Comparison of ENCODE assay signal across 25 cellular contexts in genomic region chr1:151039527-151039926, GRCh38. TPM values are rescaled to one million over a fixed set of nuclear protein-coding genes. Genes with fewer than 3 reads are reported as not detected.
DNase-seq lines count a peak whose midpoint lies in the region; ATAC-seq and TF ChIP-seq lines count a peak whose summit lies in the region.
"Had no signal": no experiment of that assay in that cellular context is flagged by ENCODE, and none has a peak within 500 bp of the region (broad histone marks: within the 10 kb centered on the region; RNA-seq: fewer than 3 reads in every experiment).

No MANE protein-coding gene starts in this region.

- H3K27me3 Mint-ChIP-seq in T-helper 17 cell, result no peaks in the 10 kb centered on the region
- no peaks in the 10 kb centered on the region for H3K27me3 Mint-ChIP-seq in endothelial cell (ENCODE audit: unreplicated experiment)
- H3K27me3 Mint-ChIP-seq in type B pancreatic cell, result no peaks in the 10 kb centered on the region
- no peaks in the 10 kb centered on the region for H3K27me3 Mint-ChIP-seq in T-cell
- H3K27me3 Mint-ChIP-seq: CD4-positive, alpha-beta T cell; CD8-positive, alpha-beta memory T cell had no signal

- H3K27ac ChIP-seq in cardiac muscle cell (peak overlapping the region; percentile 84), left ventricle myocardium inferior (replicated peaks) (no peak overlapping the region)
- H3K27ac ChIP-seq: A549; BLaER1 treated with 17β-estradiol and CSF1 and Interleukin-3, amounts not matched to agents 10 nM and 100 nM had no signal

- ATAC-seq in T-helper 17 cell (no peak), T-cell (replicated peaks in 1 of 4) (no peak)
- ATAC-seq: A549, GM12878, HCT116 had no signal

- H3K36me3 Mint-ChIP-seq in T-helper 17 cell (ENCODE audit: low read depth), result peaks cover 3% of the 10 kb centered on the region
- peaks cover 9% of the 10 kb centered on the region for H3K36me3 Mint-ChIP-seq in endothelial cell (ENCODE audit: low read depth, unreplicated experiment)
- H3K36me3 Mint-ChIP-seq in type B pancreatic cell, result peaks cover 26% of the 10 kb centered on the region
- peaks cover 20% of the 10 kb centered on the region for H3K36me3 Mint-ChIP-seq in T-cell

- H3K27ac Mint-ChIP-seq in T-helper 17 cell, result peak overlapping the region; percentile 32
- H3K27ac Mint-ChIP-seq in endothelial cell (ENCODE audit: unreplicated experiment), result no peak overlapping the region
- H3K27ac Mint-ChIP-seq in type B pancreatic cell, result no peak overlapping the region
- no peak overlapping the region for H3K27ac Mint-ChIP-seq in T-cell
- H3K27ac Mint-ChIP-seq: CD14-positive monocyte; CD4-positive, alpha-beta T cell had no signal

- H3K4me1 ChIP-seq in cardiac muscle cell (ENCODE audit: low read depth), result peaks cover 12% of the 10 kb centered on the region
- peaks cover 24% of the 10 kb centered on the region for H3K4me1 ChIP-seq in left ventricle myocardium inferior
- H3K4me1 ChIP-seq: A549; BE2C; BLaER1 treated with 17β-estradiol and CSF1 and Interleukin-3, amounts not matched to agents 10 nM and 100 nM had no signal

- H3K27me3 ChIP-seq in cardiac muscle cell (no peaks in the 10 kb centered on the region), left ventricle myocardium inferior (ENCODE audit: low read depth) (no peaks in the 10 kb centered on the region)
- H3K27me3 ChIP-seq: BE2C; BLaER1 treated with 17β-estradiol and CSF1 and Interleukin-3, amounts not matched to agents 10 nM and 100 nM had no signal

- peaks cover 36% of the 10 kb centered on the region for H3K4me1 Mint-ChIP-seq in T-helper 17 cell
- no peaks in the 10 kb centered on the region for H3K4me1 Mint-ChIP-seq in endothelial cell (ENCODE audit: unreplicated experiment)
- H3K4me1 Mint-ChIP-seq in type B pancreatic cell (ENCODE audit: unreplicated experiment), result peaks cover 5% of the 10 kb centered on the region
- H3K4me1 Mint-ChIP-seq in T-cell, result peaks cover 23 to 34% (median 24%) of the 10 kb centered on the region in 3 donors
- H3K4me1 Mint-ChIP-seq: CD14-positive monocyte had no signal

- POLR2A ChIA-PET in T-cell (lab: Charles Lee), result no interaction called here

- no peak overlapping the region for H3K4me3 ChIP-seq in cardiac muscle cell
- H3K4me3 ChIP-seq in left ventricle myocardium inferior, result no peak overlapping the region
- H3K4me3 ChIP-seq: A549; BLaER1 treated with 17β-estradiol and CSF1 and Interleukin-3, amounts not matched to agents 10 nM and 100 nM; GM12878 had no signal

- H3K9me3 Mint-ChIP-seq in endothelial cell (ENCODE audit: unreplicated experiment) (no peaks in the 10 kb centered on the region), type B pancreatic cell (peaks cover 4% of the 10 kb centered on the region), T-cell (no peaks in the 10 kb centered on the region)
- H3K9me3 Mint-ChIP-seq: CD4-positive, alpha-beta T cell; CD8-positive, alpha-beta memory T cell had no signal

- no peaks in the 10 kb centered on the region for H3K9me3 ChIP-seq in cardiac muscle cell (ENCODE audit: low read depth)
- no peaks in the 10 kb centered on the region for H3K9me3 ChIP-seq in left ventricle myocardium inferior (replicated peaks)
- no peaks in the 10 kb centered on the region for H3K9me3 ChIP-seq in T-helper 17 cell (ENCODE audit: control insufficient read depth, low read length, poor library complexity, severe bottlenecking)
- H3K9me3 ChIP-seq: A549; BE2C; BLaER1 treated with 17β-estradiol and CSF1 and Interleukin-3, amounts not matched to agents 10 nM and 100 nM had no signal

- TF ChIP-seq CTCF in cardiac muscle cell (IDR thresholded peaks at IDR 0.05; ENCODE audit: low read depth, low read length), result no peak
- TF ChIP-seq CTCF in left ventricle myocardium inferior (IDR thresholded peaks at IDR 0.05; ENCODE audit: borderline replicate concordance), result no peak
- no peak for TF ChIP-seq CTCF in endothelial cell (IDR thresholded peaks at IDR 0.05; ENCODE audit: unreplicated experiment)
- no peak for TF ChIP-seq CTCF in type B pancreatic cell (conservative IDR thresholded peaks at IDR 0.05)

- CTCF ChIA-PET in T-cell (lab: Charles Lee), result interaction anchor here in 1 of 2 donors (1.1 kb wide), 1 partner anchor 35 kb away, joined by 6 read pairs; no protein-coding TSS in a partner anchor

- H3K4me3 Mint-ChIP-seq in T-helper 17 cell, result peak overlapping the region; percentile 21
- peak overlapping the region; percentile 6 for H3K4me3 Mint-ChIP-seq in endothelial cell (ENCODE audit: unreplicated experiment)
- peak overlapping the region; percentile 2 for H3K4me3 Mint-ChIP-seq in type B pancreatic cell
- no peak overlapping the region for H3K4me3 Mint-ChIP-seq in T-cell
- H3K4me3 Mint-ChIP-seq: CD14-positive monocyte; CD4-positive, alpha-beta T cell; CD8-positive, alpha-beta memory T cell had no signal

- H3K36me3 ChIP-seq in cardiac muscle cell (peaks cover 8% of the 10 kb centered on the region), left ventricle myocardium inferior (peaks cover 13% of the 10 kb centered on the region)
- H3K36me3 ChIP-seq: BE2C had no signal

- intact Hi-C loops in left ventricle myocardium inferior (cut with micrococcal nuclease), result no loop called here

- DNase-seq in cardiac muscle cell (ENCODE audit: low read depth in 1 of 2, low spot score in 1 of 2) (peak in 1 of 2 donors; percentile 47), left ventricle myocardium inferior (no peak), T-helper 17 cell (no peak), endothelial cell (ENCODE audit: low spot score) (no peak), type B pancreatic cell (ENCODE audit: extremely low spot score, unreplicated experiment) (no peak), NCI-H2196 (lab: John Stamatoyannopoulos, UW; ENCODE audit: unreplicated experiment) (no peak), midbrain (lab: John Stamatoyannopoulos, UW) (no peak), T-cell (no peak)
- DNase-seq: 8988T; ACHN; AML-193; BE2C; CD4-positive, alpha-beta T cell; CD8-positive, alpha-beta memory T cell; DMS 273 treated with DMSO at 0.1 percent for 48 hours; DMS79; EL; GDM1; GOT3; H7 had no signal

RNA-seq across cellular contexts. Expression of gene BNIPL, which starts 3.1 kb away (rescaled TPM):
- total RNA-seq in cardiac muscle cell (0.66 and 1.3 TPM in 2 replicates), left ventricle myocardium inferior (0.47 TPM), T-helper 17 cell (under 1 TPM; 0.42 to 0.57 TPM), endothelial cell (ENCODE audit: unreplicated experiment) (1.5 TPM), type B pancreatic cell (ENCODE audit: low replicate concordance) (27.7 and 70.3 TPM in 2 replicates), T-cell (1 to 10 TPM in 3 of 5 donors, under 1 TPM in 2; 0.54 to 2.6 (median 2.2) TPM)
- polyA plus RNA-seq in cardiac muscle cell, result 0.65 and 1.3 TPM in 2 replicates
- polyA plus RNA-seq: CD14-positive monocyte had no signal

RNA-seq across cellular contexts. Expression of gene C1orf56, which starts 8.0 kb away (rescaled TPM):
- total RNA-seq in cardiac muscle cell, result 11.6 and 13.6 TPM in 2 replicates
- polyA plus RNA-seq in cardiac muscle cell, result 15.6 TPM in 2 replicates
- total RNA-seq in left ventricle myocardium inferior, result 7.1 TPM
- under 1 TPM; 0.47 to 0.52 TPM for total RNA-seq in T-helper 17 cell
- total RNA-seq in endothelial cell (ENCODE audit: unreplicated experiment), result 1.0 TPM
- 4.7 and 8.6 TPM in 2 replicates for total RNA-seq in type B pancreatic cell (ENCODE audit: low replicate concordance)
- 1 to 10 TPM in 4 of 5 donors, under 1 TPM in 1; 0.61 to 4.8 (median 3.3) TPM for total RNA-seq in T-cell

RNA-seq across cellular contexts. Expression of gene CDC42SE1, which starts 19.9 kb away (rescaled TPM):
- total RNA-seq in cardiac muscle cell, result 42.8 and 49.3 TPM in 2 replicates
- 24.0 and 25.4 TPM in 2 replicates for polyA plus RNA-seq in cardiac muscle cell
- total RNA-seq in left ventricle myocardium inferior, result 24.8 TPM
- 100 to 1,000 TPM; 375 to 433 TPM for total RNA-seq in T-helper 17 cell
- total RNA-seq in endothelial cell (ENCODE audit: unreplicated experiment), result 180 TPM
- 109 and 176 TPM in 2 replicates for total RNA-seq in type B pancreatic cell (ENCODE audit: low replicate concordance)
- total RNA-seq in T-cell, result 100 to 1,000 TPM; 419 to 475 (median 450) TPM

RNA-seq across cellular contexts. Expression of gene MLLT11, which starts 20.7 kb away (rescaled TPM):
- 15.1 and 30.1 TPM in 2 replicates for total RNA-seq in cardiac muscle cell
- polyA plus RNA-seq in cardiac muscle cell, result 54.5 and 91.6 TPM in 2 replicates
- total RNA-seq in left ventricle myocardium inferior, result 34.1 TPM
- total RNA-seq in T-helper 17 cell, result 1 to 10 TPM; 4.0 to 5.0 TPM
- total RNA-seq in endothelial cell (ENCODE audit: unreplicated experiment), result 27.8 TPM
- 9.0 and 17.0 TPM in 2 replicates for total RNA-seq in type B pancreatic cell (ENCODE audit: low replicate concordance)
- total RNA-seq in T-cell, result 1 to 10 TPM; 3.6 to 4.9 (median 3.9) TPM

RNA-seq across cellular contexts. Expression of gene GABPB2, which starts 31.0 kb away (rescaled TPM):
- 2.9 and 4.6 TPM in 2 replicates for total RNA-seq in cardiac muscle cell
- polyA plus RNA-seq in cardiac muscle cell, result 1.6 and 1.7 TPM in 2 replicates
- 12.2 TPM for total RNA-seq in left ventricle myocardium inferior
- total RNA-seq in T-helper 17 cell, result 10 to 100 TPM in 1 of 2 donors, 1 to 10 TPM in 1; 9.9 to 25.5 TPM
- total RNA-seq in endothelial cell (ENCODE audit: unreplicated experiment), result 4.1 TPM
- 13.6 and 14.3 TPM in 2 replicates for total RNA-seq in type B pancreatic cell (ENCODE audit: low replicate concordance)
- total RNA-seq in T-cell, result 10 to 100 TPM; 29.6 to 41.3 (median 32.5) TPM

Comparison
In these comparisons a context has a peak if more than half of its experiments do, and no peak if none do; other contexts are left out.
1. H3K4me3 Mint-ChIP-seq: peak in T-helper 17 cell (single experiment), endothelial cell (single experiment) and type B pancreatic cell (single experiment); none in T-cell (0 of 3).